Comparison of ENCODE assay signal across 14 cellular contexts in the genomic region with DNA sequence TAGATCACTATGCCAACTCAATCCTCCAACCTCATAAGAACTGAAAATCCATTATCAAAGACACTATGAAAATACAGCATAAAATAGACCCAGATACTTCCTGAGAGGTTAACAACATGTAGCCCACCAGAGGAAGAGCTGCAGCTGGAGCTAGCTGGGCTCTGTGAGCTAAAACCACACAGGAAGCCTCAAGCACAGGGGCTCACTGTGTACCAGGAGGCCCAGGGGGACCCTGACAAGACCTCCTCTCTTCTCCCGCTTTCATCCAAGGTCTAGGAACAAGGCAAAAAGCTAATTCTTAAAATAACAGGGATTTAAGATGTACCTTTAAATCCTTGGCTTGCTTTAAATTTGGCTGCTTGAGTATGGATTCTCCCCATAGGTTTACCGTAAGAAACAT. TPM values are rescaled to one million over a fixed set of nuclear protein-coding genes. Genes with fewer than 3 reads are reported as not detected.
A peak's percentile ranks its signal among the peaks of the same experiment; 100 is the strongest.
DNase-seq lines count a peak whose midpoint lies in the region; ATAC-seq, FAIRE-seq and TF ChIP-seq lines count a peak whose summit lies in the region.
"Had no signal": no experiment of that assay in that cellular context is flagged by ENCODE, and none has a peak within 500 bp of the region (broad histone marks: within the 10 kb centered on the region; RNA-seq: fewer than 3 reads in every experiment).

No MANE protein-coding gene starts in this region.

- DNase-seq in OCI-LY7 (ENCODE audit: low spot score) = peak; percentile 89
- no peak for DNase-seq in GM12878 (ENCODE audit: low read depth, low spot score)
- DNase-seq in stimulated activated CD8-positive, alpha-beta memory T cell treated with anti-CD3 and anti-CD28 coated beads, Interleukin-15, amount 100 ng/mL, for 48 hours (ENCODE audit: low read depth in 2 of 2) = peak; percentile 32
- no peak for DNase-seq in NCI-H526 treated with DMSO at 0.1 percent for 48 hours (lab: John Stamatoyannopoulos, UW)
- DNase-seq in stimulated activated CD4-positive, alpha-beta T cell treated with anti-CD3 and anti-CD28 coated beads, Interleukin-12 subunit alpha, Interleukin-12 subunit beta, amount 100 ng/mL, for 4 hours = no peak
- DNase-seq in MV-4-11 (lab: John Stamatoyannopoulos, UW) = no peak
- DNase-seq: activated CD4-positive, alpha-beta T cell treated with anti-CD3 and anti-CD28 coated beads, Interleukin-2, amount 50 U/mL, for 1 hour; amniotic stem cell; central memory CD4-positive, alpha-beta T cell; left ventricle myocardium superior; stimulated activated CD4-positive, alpha-beta T cell treated with anti-CD3 and anti-CD28 coated beads, Interleukin-4, amount 100 ng/mL, for 1 hour had no signal

- peak overlapping the region; percentile 41; the same call in 1 of the 2 replicates for H2AFZ ChIP-seq in OCI-LY7 (ENCODE audit: low read length)
- no peak overlapping the region for H2AFZ ChIP-seq in GM12878 (ENCODE audit: control insufficient read depth, low read depth, low read length)
- H2AFZ ChIP-seq: parathyroid adenoma had no signal

- H3K9me2 ChIP-seq in OCI-LY7 (ENCODE audit: insufficient read depth, low read length) = no peaks in the 10 kb centered on the region

- TF ChIP-seq CTCF in OCI-LY7 (conservative IDR thresholded peaks at IDR 0.05; ENCODE audit: low read length) (no peak), GM12878 (IDR thresholded peaks at IDR 0.05 in 2 of 3, conservative IDR thresholded peaks at IDR 0.05 in 1 of 3; ENCODE audit: control insufficient read depth in 2 of 3, extremely low read depth in 1 of 3, insufficient read depth in 1 of 3, low read depth in 3 of 3, low read length in 3 of 3) (no peak)

- CTCF ChIA-PET in OCI-LY7 (lab: Charles Lee; ENCODE audit: unreplicated experiment) (interaction anchor here (1.0 to 1.1 kb wide), 3 partner anchors 167 to 308 kb away, joined by 3 to 4 read pairs (median 3); no protein-coding TSS in a partner anchor), GM12878 (lab: Yijun Ruan, JAX) (interaction anchor here (0.8 to 2.5 kb wide), 7 partner anchors 192 to 792 kb away, joined by 3 to 11 read pairs (median 5); no protein-coding TSS in a partner anchor)

- WGBS in GM12878 (ENCODE audit: insufficient coverage, insufficient replicate concordance, low lambda C conversion rate, missing lambda C conversion rate) = 45% methylated on average over 2 of the region's 2 CpGs

- ATAC-seq in GM18498 (IDR thresholded peaks at IDR 0.05; ENCODE audit: unreplicated experiment) = peak; percentile 42
- ATAC-seq in GM12878 = no peak
- ATAC-seq: left ventricle myocardium superior had no signal

- H3K27ac ChIP-seq in OCI-LY7 (ENCODE audit: low read depth, low read length, poor library complexity, severe bottlenecking) (peak overlapping the region; percentile 98), GM12878 (ENCODE audit: control insufficient read depth, insufficient read depth) (peak overlapping the region; percentile 6; the same call in 1 of the 2 replicates)
- H3K27ac ChIP-seq: parathyroid adenoma had no signal

- BruUV-seq in OCI-LY7 (replicated peaks; lab: Mats Ljungman, UMichigan) = no TSS peak
- BruUV-seq in GM12878 (replicated peaks; lab: Mats Ljungman, UMichigan) = no TSS peak

- H3K9me3 ChIP-seq in OCI-LY7 (ENCODE audit: low read length) (peaks cover 41% of the 10 kb centered on the region; the same call in 1 of the 2 replicates), GM12878 (replicated peaks; ENCODE audit: control insufficient read depth, insufficient read depth, low read length) (peaks cover 11% of the 10 kb centered on the region; the same call in 2 of the 3 replicates)

- H3K4me1 ChIP-seq in OCI-LY7 (ENCODE audit: insufficient read depth, low read length, poor library complexity, severe bottlenecking) = peaks cover 73% of the 10 kb centered on the region
- peaks cover 7% of the 10 kb centered on the region for H3K4me1 ChIP-seq in GM12878 (ENCODE audit: control insufficient read depth, insufficient read depth, low read length)
- H3K4me1 ChIP-seq: parathyroid adenoma had no signal

- intact Hi-C loops in OCI-LY7 (cut with micrococcal nuclease; ENCODE audit: unreplicated experiment) (loop anchor here (2.0 to 10.0 kb wide), 2 partner anchors 194 to 814 kb away; no protein-coding TSS in a partner anchor), GM12878 (cut with micrococcal nuclease; ENCODE audit: unreplicated experiment) (loop anchor here (5.0 kb wide), 1 partner anchor 62 kb away; no protein-coding TSS in a partner anchor)

- POLR2A ChIA-PET in OCI-LY7 (lab: Charles Lee) = interaction anchor here (0.5 to 2.9 kb wide), 11 partner anchors 12 to 1088 kb away, joined by 3 to 15 read pairs (median 4); no protein-coding TSS in a partner anchor
- POLR2A ChIA-PET in GM12878 (lab: Charles Lee) = interaction anchor here (0.5 kb wide), 1 partner anchor 327 kb away, joined by 6 read pairs; no protein-coding TSS in a partner anchor

- H3K79me2 ChIP-seq in OCI-LY7 (ENCODE audit: insufficient read depth, low read depth, low read length) (no peaks in the 10 kb centered on the region), GM12878 (ENCODE audit: control insufficient read depth, insufficient read depth, low read length) (no peaks in the 10 kb centered on the region; the same call in 1 of the 2 replicates)
- H3K79me2 ChIP-seq: parathyroid adenoma had no signal

- H4K20me1 ChIP-seq in OCI-LY7 (ENCODE audit: insufficient read depth, low read length) (no peaks in the 10 kb centered on the region), GM12878 (ENCODE audit: control insufficient read depth, insufficient read depth) (no peaks in the 10 kb centered on the region)

- RAD21 ChIA-PET in GM12878 (lab: Charles Lee; ENCODE audit: unreplicated experiment) = interaction anchor here (1.1 to 4.1 kb wide), 4 partner anchors 193 to 324 kb away, joined by 3 to 28 read pairs (median 6); no protein-coding TSS in a partner anchor

- no peak for FAIRE-seq in GM12878 (lab: Jason Lieb, UNC)
- FAIRE-seq: D721Med had no signal

- H3K27me3 ChIP-seq in GM12878 (replicated peaks in 1 of 2; ENCODE audit: control insufficient read depth in 2 of 2, insufficient read depth in 2 of 2, low read length in 1 of 2) = no peaks in the 10 kb centered on the region

- in situ Hi-C loops in GM12878 (cut with MboI) = no loop called here

- TF ChIP-seq POLR2A in GM12878 (IDR thresholded peaks at IDR 0.05; ENCODE audit: low read depth, low read length) = no peak

- H3K4me3 ChIP-seq in OCI-LY7 (ENCODE audit: low read depth, low read length, poor library complexity, severe bottlenecking) (peak overlapping the region; percentile 23), GM12878 (no peak overlapping the region)

- no peak for TF ChIP-seq EP300 in GM12878 (IDR thresholded peaks at IDR 0.05; ENCODE audit: borderline replicate concordance in 1 of 2, control insufficient read depth in 1 of 2, low read depth in 2 of 2, low read length in 2 of 2)

- TF ChIP-seq RAD21 in GM12878 (IDR thresholded peaks at IDR 0.05; ENCODE audit: insufficient read depth, low read depth, low read length) = no peak

- H3K36me3 ChIP-seq in OCI-LY7 (ENCODE audit: insufficient read depth, low read length) (peaks cover 36% of the 10 kb centered on the region), GM12878 (ENCODE audit: control insufficient read depth in 2 of 2, insufficient read depth in 2 of 2, low read length in 1 of 2) (no peaks in the 10 kb centered on the region)

- H3K4me2 ChIP-seq in OCI-LY7 (ENCODE audit: low read length) (peak overlapping the region; percentile 56), GM12878 (ENCODE audit: control insufficient read depth, insufficient read depth) (no peak overlapping the region)

- SMC1A ChIA-PET in GM12878 (lab: Charles Lee; ENCODE audit: uncharacterized antibody, unreplicated experiment) = interaction anchor here (0.7 to 7.2 kb wide), 8 partner anchors 20 to 549 kb away, joined by 3 to 51 read pairs (median 4); a partner anchor contains a TSS

- H3K9ac ChIP-seq in GM12878 (ENCODE audit: control insufficient read depth, insufficient read depth, low read length) = no peak overlapping the region
- H3K9ac ChIP-seq: parathyroid adenoma had no signal

RNA-seq across cellular contexts. Expression of a gene that starts 53.6 kb away (rescaled TPM):
- 0.85 and 1.0 TPM in 2 replicates for total RNA-seq in OCI-LY7 (2014; rRNA removed; shearing (Covaris generic))
- total RNA-seq in OCI-LY7 (2022) = 0.95 and 1.6 TPM in 2 replicates
- total RNA-seq in GM12878 (2013; cell fraction: nucleolus; rRNA removed) = 1.5 and 3.8 TPM in 2 replicates
- 1.7 and 1.8 TPM in 2 replicates for total RNA-seq in GM12878 (2014; rRNA removed)
- total RNA-seq in GM12878 (2014; rRNA removed; fragmentation: Illumina TruSeq; extraction: Trizol) = 1.6 and 1.7 TPM in 2 replicates
- total RNA-seq in GM12878 (2021) = 0.80 and 1.4 TPM in 2 replicates
- polyA plus RNA-seq in GM12878 (2011; ENCODE audit: low read depth) = 6.8 TPM
- polyA plus RNA-seq in GM12878 (2011; rRNA removed) = 1.5 and 2.4 TPM in 2 replicates
- polyA plus RNA-seq in GM12878 (2011; cell fraction: cytosol; rRNA removed) = 0.22 and 0.52 TPM in 2 replicates
- 0.32 and 0.46 TPM in 2 replicates for polyA plus RNA-seq in GM12878 (2011; cell fraction: nucleus; rRNA removed)
- polyA plus RNA-seq in GM12878 (2012) = 2.8 and 3.1 TPM in 2 replicates
- polyA plus RNA-seq in GM12878 (2014; fragmentation: Illumina TruSeq; extraction: Trizol) = 2.2 and 3.0 TPM in 2 replicates
- polyA plus RNA-seq in GM12878 (2014; fragmentation: Nextera tagmentation; extraction: Ambion mirVana) = under 1 TPM; 0.29 to 0.34 TPM
- 0.58 and 0.97 TPM in 2 replicates for polyA plus RNA-seq in GM12878 (2014; rRNA removed)
- under 1 TPM in 1 of 2 experiments, not detected in 1; 0.18 TPM for polyA plus RNA-seq in GM12878 (2016; fragmentation: Nextera tagmentation; extraction: Ambion mirVana)
- polyA minus RNA-seq in GM12878 (2011; rRNA and poly(A)+ RNA removed) = 0.77 and 3.9 TPM in 2 replicates
- polyA minus RNA-seq in GM12878 (2011; cell fraction: cytosol; rRNA and poly(A)+ RNA removed) = 3.3 and 3.9 TPM in 2 replicates
- polyA minus RNA-seq in GM12878 (2011; cell fraction: nucleus; rRNA and poly(A)+ RNA removed) = 0.29 TPM in 1 of 2 replicates, not detected in the other
- total RNA-seq: left ventricle myocardium superior had no signal

RNA-seq across cellular contexts. Expression of a gene that starts 54.2 kb away (rescaled TPM):
- total RNA-seq in OCI-LY7 (2014; rRNA removed; shearing (Covaris generic)) = 35.6 and 44.4 TPM in 2 replicates
- total RNA-seq in OCI-LY7 (2022) (54.7 and 66.5 TPM in 2 replicates), GM12878 (2014; rRNA removed) (30.6 and 34.2 TPM in 2 replicates), GM12878 (2014; rRNA removed; fragmentation: Illumina TruSeq; extraction: Trizol) (49.9 and 54.6 TPM in 2 replicates), GM12878 (2021) (41.9 and 43.0 TPM in 2 replicates)
- 143 and 161 TPM in 2 replicates for total RNA-seq in GM12878 (2013; cell fraction: nucleolus; rRNA removed)
- 15.6 TPM for polyA plus RNA-seq in GM12878 (2011; ENCODE audit: low read depth)
- polyA plus RNA-seq in GM12878 (2011; rRNA removed) (35.7 and 54.6 TPM in 2 replicates), GM12878 (2014; fragmentation: Illumina TruSeq; extraction: Trizol) (30.9 and 39.6 TPM in 2 replicates), GM12878 (2014; fragmentation: Nextera tagmentation; extraction: Ambion mirVana) (100 to 1,000 TPM; 151 to 161 TPM), GM12878 (2014; rRNA removed) (53.1 and 55.9 TPM in 2 replicates), GM12878 (2016; fragmentation: Nextera tagmentation; extraction: Ambion mirVana) (100 to 1,000 TPM; 215 to 217 TPM)
- 8.9 and 9.1 TPM in 2 replicates for polyA plus RNA-seq in GM12878 (2011; cell fraction: cytosol; rRNA removed)
- 28.9 and 32.0 TPM in 2 replicates for polyA plus RNA-seq in GM12878 (2011; cell fraction: nucleus; rRNA removed)
- polyA plus RNA-seq in GM12878 (2012) = 26.3 and 31.8 TPM in 2 replicates
- 16.3 and 21.9 TPM in 2 replicates for polyA minus RNA-seq in GM12878 (2011; rRNA and poly(A)+ RNA removed)
- polyA minus RNA-seq in GM12878 (2011; cell fraction: cytosol; rRNA and poly(A)+ RNA removed) = 6.4 and 9.9 TPM in 2 replicates
- polyA minus RNA-seq in GM12878 (2011; cell fraction: nucleus; rRNA and poly(A)+ RNA removed) = 48.8 and 74.1 TPM in 2 replicates

Comparison
In these comparisons a context has a peak if more than half of its experiments do, and no peak if none do; other contexts are left out.
1. DNase-seq: peak in OCI-LY7 (single experiment) and stimulated activated CD8-positive, alpha-beta memory T cell treated with anti-CD3 and anti-CD28 coated beads, Interleukin-15, amount 100 ng/mL, for 48 hours (2 of 2); none in GM12878 (single experiment), NCI-H526 treated with DMSO at 0.1 percent for 48 hours (single experiment), stimulated activated CD4-positive, alpha-beta T cell treated with anti-CD3 and anti-CD28 coated beads, Interleukin-12 subunit alpha, Interleukin-12 subunit beta, amount 100 ng/mL, for 4 hours (single experiment) and MV-4-11 (single experiment).